In the genomic region with DNA sequence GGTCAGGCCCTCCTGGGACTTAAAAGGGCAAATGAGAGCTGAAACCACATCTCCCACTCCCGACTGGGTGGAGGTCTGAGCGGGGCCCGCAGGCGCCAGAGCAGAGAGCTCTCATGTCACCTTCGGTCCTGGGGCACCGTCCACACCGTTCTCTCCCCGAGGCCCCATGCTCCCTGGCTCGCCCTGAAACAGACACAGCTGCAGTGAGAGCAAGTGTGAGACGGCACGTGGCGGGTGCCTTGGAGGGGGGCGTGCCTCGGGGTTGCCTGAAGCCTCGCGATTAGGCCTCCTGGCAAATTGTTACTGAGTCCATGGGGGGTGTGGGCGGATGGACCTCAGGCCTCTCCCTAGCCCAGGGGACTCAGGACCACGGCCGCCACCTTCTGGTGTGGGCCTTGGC, we compare ENCODE assay signal across 24 cellular contexts.
"Had no signal": no experiment of that assay in that cellular context is flagged by ENCODE, and none has a peak within 500 bp of the region (broad histone marks: within the 10 kb centered on the region; RNA-seq: fewer than 3 reads in every experiment).

No MANE protein-coding gene starts in this region.

- DNase-seq: activated CD4-positive, alpha-beta T cell treated with anti-CD3 and anti-CD28 coated beads for 4 hours; activated CD8-positive, alpha-beta memory T cell treated with anti-CD3 and anti-CD28 coated beads, Interleukin-2, amount 10 ng/mL, durations not matched to agents 7 days and 5 days; activated effector memory CD4-positive, alpha-beta T cell treated with Interleukin-2 at 50 U/mL for 16 hours; activated naive CD4-positive, alpha-beta T cell; activated T-cell treated with anti-CD3 and anti-CD28 coated beads, Interleukin-2, amount 50 U/mL, for 24 hours; aorta; caudate nucleus; Kasumi-1; NCI-H1105 treated with DMSO at 0.1 percent for 48 hours; NCI-H1436 treated with DMSO at 0.1 percent for 48 hours; NCI-H187; NCI-H2081; NCI-H510A treated with DMSO at 0.1 percent for 48 hours; Peyer's patch; Right ventricle myocardium superior; SW 1271 had no signal

- ATAC-seq: activated CD4-positive, CD25-positive, alpha-beta regulatory T cell treated with anti-CD3 and anti-CD28 coated beads, Interleukin-2, amount 50 U/mL, for 24 hours; activated CD8-positive, alpha-beta memory T cell treated with anti-CD3 and anti-CD28 coated beads, Interleukin-2, amount 10 ng/mL, durations not matched to agents 7 days and 5 days; SK-N-SH treated with all-trans-retinoic acid at 6 μM for 48 hours had no signal

- H3K9me3 Mint-ChIP-seq: activated naive CD4-positive, alpha-beta T cell treated with anti-CD3 and anti-CD28 coated beads, Interleukin-2, amount 50 U/mL, for 24 hours; activated T-cell treated with anti-CD3 and anti-CD28 coated beads, Interleukin-2, amount 50 U/mL, for 24 hours; activated T-helper 1 cell treated with anti-CD3 and anti-CD28 coated beads, Interleukin-12 subunit alpha, Interleukin-12 subunit beta, Interleukin-2, Interleukin-4 antibody, amounts not matched to agents 30 ng/mL and 10 ng/mL and 1 ng/mL, durations not matched to agents 14 hours and 24 hours and 36 hours; T-helper 1 cell treated with Interleukin-12 subunit alpha and Interleukin-12 subunit beta and Interleukin-4 antibody, amounts not matched to agents 30 μg/mL and 1 μg/mL, for 36 hours had no signal

- H3K27me3 ChIP-seq: breast epithelium, Peyer's patch, SJSA1 had no signal

- H3K4me1 ChIP-seq: breast epithelium, Peyer's patch, SJSA1 had no signal

- H3K4me1 Mint-ChIP-seq: activated naive CD4-positive, alpha-beta T cell treated with anti-CD3 and anti-CD28 coated beads, Interleukin-2, amount 50 U/mL, for 24 hours had no signal

- H3K9me3 ChIP-seq: breast epithelium, Peyer's patch had no signal

- H3K27ac ChIP-seq: breast epithelium, Peyer's patch, RWPE1, SJSA1 had no signal

- H3K4me3 ChIP-seq: breast epithelium, Peyer's patch, SJSA1 had no signal

- H3K36me3 ChIP-seq: breast epithelium, Peyer's patch, SJSA1 had no signal

- H3K4me3 Mint-ChIP-seq: activated CD8-positive, alpha-beta memory T cell treated with anti-CD3 and anti-CD28 coated beads, Interleukin-2, amount 10 ng/mL, durations not matched to agents 7 days and 5 days; activated naive CD4-positive, alpha-beta T cell treated with anti-CD3 and anti-CD28 coated beads, Interleukin-2, amount 50 U/mL, for 24 hours; activated T-cell treated with anti-CD3 and anti-CD28 coated beads, Interleukin-2, amount 50 U/mL, for 24 hours; activated T-helper 1 cell treated with anti-CD3 and anti-CD28 coated beads, Interleukin-12 subunit alpha, Interleukin-12 subunit beta, Interleukin-2, Interleukin-4 antibody, amounts not matched to agents 30 ng/mL and 10 ng/mL and 1 ng/mL, durations not matched to agents 14 hours and 24 hours and 36 hours; T-helper 1 cell treated with Interleukin-12 subunit alpha and Interleukin-12 subunit beta and Interleukin-4 antibody, amounts not matched to agents 30 μg/mL and 1 μg/mL, for 36 hours had no signal

- H3K27me3 Mint-ChIP-seq: activated CD8-positive, alpha-beta memory T cell treated with anti-CD3 and anti-CD28 coated beads, Interleukin-2, amount 10 ng/mL, durations not matched to agents 7 days and 5 days; activated naive CD4-positive, alpha-beta T cell treated with anti-CD3 and anti-CD28 coated beads, Interleukin-2, amount 50 U/mL, for 24 hours; activated T-cell treated with anti-CD3 and anti-CD28 coated beads, Interleukin-2, amount 50 U/mL, for 24 hours had no signal

- H3K36me3 Mint-ChIP-seq: activated CD8-positive, alpha-beta memory T cell treated with anti-CD3 and anti-CD28 coated beads, Interleukin-2, amount 10 ng/mL, durations not matched to agents 7 days and 5 days; activated naive CD4-positive, alpha-beta T cell treated with anti-CD3 and anti-CD28 coated beads, Interleukin-2, amount 50 U/mL, for 24 hours had no signal

- H3K27ac Mint-ChIP-seq: activated CD8-positive, alpha-beta memory T cell treated with anti-CD3 and anti-CD28 coated beads, Interleukin-2, amount 10 ng/mL, durations not matched to agents 7 days and 5 days; activated naive CD4-positive, alpha-beta T cell treated with anti-CD3 and anti-CD28 coated beads, Interleukin-2, amount 50 U/mL, for 24 hours; activated T-cell treated with anti-CD3 and anti-CD28 coated beads, Interleukin-2, amount 50 U/mL, for 24 hours; activated T-helper 1 cell treated with anti-CD3 and anti-CD28 coated beads, Interleukin-12 subunit alpha, Interleukin-12 subunit beta, Interleukin-2, Interleukin-4 antibody, amounts not matched to agents 30 ng/mL and 10 ng/mL and 1 ng/mL, durations not matched to agents 14 hours and 24 hours and 36 hours; T-helper 1 cell treated with Interleukin-12 subunit alpha and Interleukin-12 subunit beta and Interleukin-4 antibody, amounts not matched to agents 30 μg/mL and 1 μg/mL, for 36 hours had no signal
